ENCODE assay signal across 1 cellular context in genomic region chr9:21576331-21577189, GRCh38.
A peak's percentile ranks its signal among the peaks of the same experiment; 100 is the strongest.
TF ChIP-seq lines count a peak whose summit lies in the region.

No MANE protein-coding gene starts in this region.

TF ChIP-seq in HEK293, 187 proteins besides CTCF, POLR2A, EP300 and RAD21 (continued from another document and continues in another):
- TF ChIP-seq KLF17 (tag by site-specific recombination; IDR thresholded peaks at IDR 0.05) (no peak), ZNF513 (tag by site-specific recombination; IDR thresholded peaks at IDR 0.05) (no peak), ZNF366 (tag by site-specific recombination; conservative IDR thresholded peaks at IDR 0.05) (no peak; the same call in 1 of the 2 replicates), BCL11B (tag by site-specific recombination; IDR thresholded peaks at IDR 0.05; ENCODE audit: low read depth) (no peak), ZNF48 (tag by site-specific recombination; IDR thresholded peaks at IDR 0.05) (no peak), HIC1 (tag by site-specific recombination; IDR thresholded peaks at IDR 0.05) (peak; percentile 56; the same call in 1 of the 2 replicates), ZNF169 (tag by site-specific recombination; IDR thresholded peaks at IDR 0.05) (no peak), ZNF416 (tag by site-specific recombination; IDR thresholded peaks at IDR 0.05) (no peak), ZNF398 (tag by site-specific recombination; IDR thresholded peaks at IDR 0.05) (no peak), ZNF132 (tag by site-specific recombination; IDR thresholded peaks at IDR 0.05; ENCODE audit: borderline replicate concordance) (no peak), SALL2 (tag by site-specific recombination; IDR thresholded peaks at IDR 0.05; ENCODE audit: borderline replicate concordance) (no peak), GLIS1 (tag by site-specific recombination; IDR thresholded peaks at IDR 0.05) (no peak), GLI4 (tag by site-specific recombination; IDR thresholded peaks at IDR 0.05) (no peak), ZFP69B (tag by site-specific recombination; IDR thresholded peaks at IDR 0.05) (no peak), KLF16 (tag by site-specific recombination; IDR thresholded peaks at IDR 0.05) (no peak), HOXC10 (CRISPR knock-in tag; IDR thresholded peaks at IDR 0.05) (no peak), ZNF549 (tag by site-specific recombination; IDR thresholded peaks at IDR 0.05) (no peak), FEZF1 (tag by site-specific recombination; IDR thresholded peaks at IDR 0.05) (no peak; the same call in 1 of the 2 replicates), SCRT2 (tag by site-specific recombination; IDR thresholded peaks at IDR 0.05) (no peak), PBX3 (CRISPR knock-in tag; IDR thresholded peaks at IDR 0.05) (no peak), GFI1B (tag by site-specific recombination; IDR thresholded peaks at IDR 0.05) (0 out of 2 replicates have a peak, but pooled peaks have one; percentile 39), ZSCAN23 (tag by site-specific recombination; IDR thresholded peaks at IDR 0.05) (no peak), RBAK (tag by site-specific recombination; IDR thresholded peaks at IDR 0.05) (no peak), ZNF354C (tag by site-specific recombination; IDR thresholded peaks at IDR 0.05; ENCODE audit: borderline replicate concordance, low read depth) (no peak), ZNF24 (tag by site-specific recombination; IDR thresholded peaks at IDR 0.05) (no peak), ZNF76 (tag by site-specific recombination; IDR thresholded peaks at IDR 0.05; ENCODE audit: borderline replicate concordance, low read depth) (no peak), ZBTB21 (tag by site-specific recombination; IDR thresholded peaks at IDR 0.05) (no peak), ZNF280D (tag by site-specific recombination; IDR thresholded peaks at IDR 0.05) (no peak), ZNF529 (tag by site-specific recombination; IDR thresholded peaks at IDR 0.05; ENCODE audit: insufficient replicate concordance) (no peak), SETDB1 (IDR thresholded peaks at IDR 0.05; ENCODE audit: insufficient read length, low read length) (no peak), ZNF510 (tag by site-specific recombination; IDR thresholded peaks at IDR 0.05; ENCODE audit: insufficient replicate concordance) (no peak), ZNF341 (tag by site-specific recombination; IDR thresholded peaks at IDR 0.05; ENCODE audit: low read depth) (no peak), ZNF280C (tag by site-specific recombination; IDR thresholded peaks at IDR 0.05) (no peak), ZNF747 (tag by site-specific recombination; IDR thresholded peaks at IDR 0.05) (no peak), ZNF843 (tag by site-specific recombination; IDR thresholded peaks at IDR 0.05) (0 out of 2 replicates have a peak, but pooled peaks have one; percentile 32), KLF7 (tag by site-specific recombination; IDR thresholded peaks at IDR 0.05; ENCODE audit: borderline replicate concordance) (no peak), ZNF544 (tag by site-specific recombination; IDR thresholded peaks at IDR 0.05) (no peak), ZNF121 (tag by site-specific recombination; IDR thresholded peaks at IDR 0.05) (no peak), ZNF639 (tag by site-specific recombination; IDR thresholded peaks at IDR 0.05) (no peak), ZNF423 (tag by site-specific recombination; IDR thresholded peaks at IDR 0.05) (no peak), ZNF311 (tag by site-specific recombination; IDR thresholded peaks at IDR 0.05; ENCODE audit: borderline replicate concordance) (no peak), ZNF521 (tag by site-specific recombination; IDR thresholded peaks at IDR 0.05) (no peak), AEBP2 (tag by site-specific recombination; IDR thresholded peaks at IDR 0.05; ENCODE audit: borderline replicate concordance) (no peak), ZNF654 (tag by site-specific recombination; IDR thresholded peaks at IDR 0.05; ENCODE audit: low read depth) (no peak)
